In genomic region chr7:98506471-98506870, GRCh38 we compare ENCODE assay signal across 4 cellular contexts.
"Had no signal": no experiment of that assay in that cellular context is flagged by ENCODE, and none has a peak within 500 bp of the region (broad histone marks: within the 10 kb centered on the region; RNA-seq: fewer than 3 reads in every experiment).

No MANE protein-coding gene starts in this region.

- H3K4me3 ChIP-seq: GM23248, GM23338, HAP-1 had no signal

- ATAC-seq: GM23338, HCT116 had no signal

- H3K4me1 ChIP-seq: HAP-1 had no signal

- H3K27ac ChIP-seq: GM23248 had no signal

- H3K9me3 ChIP-seq: HAP-1 had no signal

- H3K36me3 ChIP-seq: HAP-1 had no signal
